ENCODE assay signal across 8 cellular contexts in the genomic region with DNA sequence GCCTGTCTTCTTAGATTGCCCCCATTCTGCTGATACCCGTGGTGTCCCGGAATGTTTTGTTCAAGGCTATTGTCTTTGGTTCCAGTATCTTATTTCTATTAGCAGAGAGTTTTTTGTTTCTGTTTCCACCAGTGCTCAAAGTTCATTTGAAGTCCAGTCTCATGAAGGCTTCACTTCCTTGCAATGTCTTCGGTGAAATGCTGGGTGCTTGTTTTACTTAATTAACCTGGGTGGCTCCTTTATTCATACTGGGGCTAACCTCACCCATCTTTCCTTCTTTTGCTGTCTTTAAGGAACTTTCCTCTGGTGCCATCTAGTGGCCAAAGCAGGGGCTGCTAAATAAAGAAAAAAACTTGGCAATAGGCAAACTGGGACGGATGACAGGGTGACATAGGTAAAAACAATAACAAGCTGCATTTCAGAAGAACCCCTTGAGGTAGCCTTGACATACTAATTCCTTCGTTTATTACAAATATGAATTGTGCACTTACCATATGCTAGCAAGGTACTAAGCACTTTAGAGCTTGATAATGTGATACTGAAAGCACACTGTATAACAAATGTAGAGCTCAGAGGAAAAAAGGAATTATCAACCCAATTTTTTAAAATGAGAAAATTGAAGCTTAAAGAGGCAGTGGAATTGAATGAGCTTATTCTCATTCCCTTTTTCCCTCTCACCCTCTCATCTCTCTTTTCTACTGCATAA. TPM values are rescaled to one million over a fixed set of nuclear protein-coding genes. Genes with fewer than 3 reads are reported as not detected.
DNase-seq lines count a peak whose midpoint lies in the region; ATAC-seq and TF ChIP-seq lines count a peak whose summit lies in the region.

No MANE protein-coding gene starts in this region.

- no peak for DNase-seq in AG09309 (ENCODE audit: low read depth)
- peak; percentile 36 for DNase-seq in NCI-H526 treated with DMSO at 0.1 percent for 48 hours (lab: John Stamatoyannopoulos, UW)
- peak; percentile 62 to 68 for DNase-seq in activated CD4-positive, alpha-beta T cell treated with anti-CD3 and anti-CD28 coated beads, Interleukin-2, amount 50 U/mL, for 24 hours (ENCODE audit: low read depth in 1 of 2, low spot score in 1 of 2)
- DNase-seq in dermis microvascular lymphatic vessel endothelial cell (ENCODE audit: low read depth in 2 of 2), result peak; percentile 36 to 62
- DNase-seq in medulla oblongata (ENCODE audit: extremely low spot score), result peak; percentile 92
- DNase-seq in stimulated activated CD8-positive, alpha-beta memory T cell treated with anti-CD3 and anti-CD28 coated beads, Interleukin-15, amount 100 ng/mL, for 48 hours (ENCODE audit: low read depth in 2 of 2), result peak; percentile 15 to 18

- ATAC-seq in GM18873 (IDR thresholded peaks at IDR 0.05; ENCODE audit: low FRiP score, unreplicated experiment), result peak; percentile 54
- ATAC-seq in HG03457 (IDR thresholded peaks at IDR 0.05; ENCODE audit: unreplicated experiment), result peak; percentile 56

- no peak overlapping the region for H3K4me3 ChIP-seq in AG09309 (ENCODE audit: control insufficient read depth, low read depth, low read length)

- peak; percentile 92 for TF ChIP-seq CTCF in AG09309 (IDR thresholded peaks at IDR 0.05; ENCODE audit: control insufficient read depth, insufficient read depth, low read depth, low read length, missing control alignments)

RNA-seq across cellular contexts. Expression of a gene that starts 2.8 kb away (rescaled TPM):
- total RNA-seq in dermis microvascular lymphatic vessel endothelial cell, result not detected in 2 replicates
